8 cellular contexts compared by ENCODE assay signal in the genomic region with DNA sequence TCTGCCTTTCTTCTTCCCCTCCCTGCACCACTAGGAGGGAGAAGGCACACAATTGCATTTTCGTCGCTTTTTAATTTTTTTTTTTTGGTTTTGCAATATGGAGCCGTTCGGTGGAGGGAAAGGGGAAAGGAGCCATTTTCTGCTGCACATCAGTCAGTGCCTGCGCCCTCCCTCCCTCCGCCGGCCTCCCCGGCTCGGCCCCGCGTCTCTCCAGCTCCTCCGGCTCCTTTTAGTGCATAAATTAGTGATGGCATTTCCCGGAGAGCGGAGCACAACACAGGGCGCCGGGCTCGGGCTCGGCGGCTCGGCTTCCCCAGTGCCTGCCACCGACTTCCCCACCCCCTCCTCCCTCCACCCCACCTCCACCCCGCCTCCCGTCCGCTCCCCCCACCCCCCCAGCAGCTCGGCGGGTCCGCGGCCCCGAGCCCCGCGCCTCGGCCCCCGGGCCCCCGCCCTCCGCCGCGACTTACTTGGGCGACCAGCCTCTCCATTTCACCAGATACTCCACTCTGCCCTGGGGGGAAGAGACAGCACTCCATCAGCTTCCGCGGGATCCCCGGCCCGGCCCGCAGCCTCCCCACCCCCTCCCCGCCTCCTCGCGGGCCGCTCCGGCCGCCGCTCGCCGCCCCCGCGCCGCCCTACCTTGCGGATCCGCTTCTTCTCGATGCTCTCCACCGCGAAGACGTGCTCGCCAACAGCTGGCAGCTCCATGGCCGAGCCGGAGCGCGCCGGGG. TPM values are rescaled to one million over a fixed set of nuclear protein-coding genes. Genes with fewer than 3 reads are reported as not detected.
DNase-seq lines count a peak whose midpoint lies in the region; ATAC-seq and TF ChIP-seq lines count a peak whose summit lies in the region.

No MANE protein-coding gene starts in this region.

- H3K27me3 Mint-ChIP-seq in H9 (ENCODE audit: low read depth): peaks cover 90% of the 10 kb centered on the region
- H3K27me3 Mint-ChIP-seq in WTC11 (ENCODE audit: low read depth): peaks cover 90% of the 10 kb centered on the region

- no peak overlapping the region for H3K23ac ChIP-seq in H9 (ENCODE audit: insufficient read length, low read depth, low read length)

- H3K36me3 Mint-ChIP-seq in H9 (ENCODE audit: insufficient read depth in 1 of 3, low read depth in 3 of 3): no peaks in the 10 kb centered on the region; a peak in 1 of 7 replicates
- no peaks in the 10 kb centered on the region for H3K36me3 Mint-ChIP-seq in WTC11

- no peak overlapping the region for H2BK12ac ChIP-seq in H9 (ENCODE audit: insufficient read length, low read depth, low read length)

- no peak overlapping the region for H3K56ac ChIP-seq in H9 (ENCODE audit: insufficient read length, low read depth, low read length)

- peaks cover 67% of the 10 kb centered on the region for H3K27me3 ChIP-seq in H9 (ENCODE audit: insufficient read depth, low read length)

- H3K4me3 ChIP-seq in GM08714 (ENCODE audit: low read length) (peak overlapping the region; percentile 90), choroid plexus epithelial cell (ENCODE audit: low read depth, low read length) (peak overlapping the region; percentile 78)

- no peak overlapping the region for H2BK120ac ChIP-seq in H9 (ENCODE audit: low read depth, low read length, poor library complexity, severe bottlenecking)

- peaks cover 43% of the 10 kb centered on the region for H3K23me2 ChIP-seq in H9 (ENCODE audit: insufficient read length, low read depth, low read length, poor library complexity, severe bottlenecking)

- H3K4me1 Mint-ChIP-seq in H9 (peaks cover 29 to 47% of the 10 kb centered on the region in 2 experiments), WTC11 (peaks cover 34% of the 10 kb centered on the region)

- no peak overlapping the region for H2AK5ac ChIP-seq in H9 (ENCODE audit: insufficient read length, low read length)

- H3K4me3 Mint-ChIP-seq in H9: peak overlapping the region; percentile 66 to 85
- peak overlapping the region; percentile 72 for H3K4me3 Mint-ChIP-seq in WTC11

- no peak overlapping the region for H4K5ac ChIP-seq in H9 (ENCODE audit: insufficient read length, low read depth, low read length)

- H3K9ac ChIP-seq in H9 (ENCODE audit: extremely low read depth, insufficient read length, low read length): no peak overlapping the region

- H3T11ph ChIP-seq in H9 (ENCODE audit: low read length): no peak overlapping the region

- DNase-seq in H9 (peak; percentile 87), NAMALWA (ENCODE audit: low spot score) (peak; percentile 81), WTC11 (ENCODE audit: low spot score) (peak; percentile 76), choroid plexus epithelial cell (ENCODE audit: low read depth) (peak; percentile 69), left kidney (ENCODE audit: low read depth, low spot score) (peak; percentile 93), GF-D8 (lab: John Stamatoyannopoulos, UW) (no peak)
- DNase-seq in stimulated activated CD8-positive, alpha-beta memory T cell treated with anti-CD3 and anti-CD28 coated beads, Interleukin-12 subunit alpha, Interleukin-12 subunit beta, amount 100 ng/mL, for 4 hours (ENCODE audit: low read depth): peak; percentile 33

- no peak overlapping the region for H3K18ac ChIP-seq in H9 (ENCODE audit: insufficient read length, low read depth, low read length)

- H4K20me1 ChIP-seq in H9 (ENCODE audit: control insufficient read depth, insufficient read depth, insufficient read length): no peaks in the 10 kb centered on the region

- H4K91ac ChIP-seq in H9 (ENCODE audit: insufficient read length, low read depth, low read length): no peak overlapping the region

- H3K4me2 ChIP-seq in H9 (ENCODE audit: insufficient read depth, insufficient read length, low read length): peak overlapping the region; percentile 86

- no peaks in the 10 kb centered on the region for H3K79me1 ChIP-seq in H9 (ENCODE audit: insufficient read depth, low read depth, low read length, poor library complexity, severe bottlenecking)

- H3K9me3 ChIP-seq in H9 (ENCODE audit: control insufficient read depth, low read depth, low read length): no peaks in the 10 kb centered on the region

- no peak overlapping the region for H2BK20ac ChIP-seq in H9 (ENCODE audit: low read depth, low read length, poor library complexity, severe bottlenecking)

- no peak overlapping the region for H2BK15ac ChIP-seq in H9 (ENCODE audit: low read depth, low read length)

- H3K9me3 Mint-ChIP-seq in H9 (peaks cover 2 to 5% of the 10 kb centered on the region in 2 experiments; a peak in 2 of 5 replicates), WTC11 (no peaks in the 10 kb centered on the region)

- POLR2A ChIA-PET in WTC11 (lab: Charles Lee): interaction anchor here (0.5 to 2.6 kb wide), 16 partner anchors 10 to 1484 kb away, joined by 3 to 11 read pairs (median 3); a partner anchor contains a TSS

- CTCF ChIA-PET in WTC11 (lab: Charles Lee): interaction anchor here (0.6 to 9.0 kb wide), 33 partner anchors 9 to 261 kb away, joined by 3 to 221 read pairs (median 9); a partner anchor contains a TSS

- no peak overlapping the region for H3K14ac ChIP-seq in H9 (ENCODE audit: insufficient read depth, low read length)

- no peak overlapping the region for H3K4ac ChIP-seq in H9 (ENCODE audit: low read depth, low read length)

- no peak overlapping the region for H2BK5ac ChIP-seq in H9 (ENCODE audit: insufficient read length, low read length)

- ATAC-seq in WTC11: peak; percentile 3; the same call in 1 of the 2 replicates

- H3K27ac Mint-ChIP-seq in H9 (no peak overlapping the region), WTC11 (no peak overlapping the region; the same call in 1 of the 2 replicates)

- no peaks in the 10 kb centered on the region for H3K79me2 ChIP-seq in H9 (ENCODE audit: insufficient read depth, low read length)

- no peaks in the 10 kb centered on the region; the same call in 1 of the 2 replicates for H3K4me1 ChIP-seq in H9 (ENCODE audit: insufficient read depth, low read length)

- TF ChIP-seq CTCF in H9 (conservative IDR thresholded peaks at IDR 0.05) (no peak), WTC11 (IDR thresholded peaks at IDR 0.05) (no peak), choroid plexus epithelial cell (conservative IDR thresholded peaks at IDR 0.05; ENCODE audit: low read depth, low read length) (peak; percentile 38)

- H3K27ac ChIP-seq in H9 (ENCODE audit: insufficient read length, low read depth, low read length): no peak overlapping the region

- H2AFZ ChIP-seq in H9 (ENCODE audit: low read length): no peak overlapping the region

- WGBS in H9 (ENCODE audit: extremely low coverage, insufficient read length, low lambda C conversion rate): no CpG with 5 or more reads among the region's 67 CpGs

- no peak overlapping the region for H4K8ac ChIP-seq in H9 (replicated peaks; ENCODE audit: insufficient read length, low read depth, low read length)

TF ChIP-seq in WTC11, 78 proteins besides CTCF, POLR2A, EP300 and RAD21:
- TF ChIP-seq, protein P1, sequence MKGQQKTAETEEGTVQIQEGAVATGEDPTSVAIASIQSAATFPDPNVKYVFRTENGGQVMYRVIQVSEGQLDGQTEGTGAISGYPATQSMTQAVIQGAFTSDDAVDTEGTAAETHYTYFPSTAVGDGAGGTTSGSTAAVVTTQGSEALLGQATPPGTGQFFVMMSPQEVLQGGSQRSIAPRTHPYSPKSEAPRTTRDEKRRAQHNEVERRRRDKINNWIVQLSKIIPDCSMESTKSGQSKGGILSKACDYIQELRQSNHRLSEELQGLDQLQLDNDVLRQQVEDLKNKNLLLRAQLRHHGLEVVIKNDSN (CRISPR knock-in tag; IDR thresholded peaks at IDR 0.05): no peak
- no peak for TF ChIP-seq SP1 (CRISPR knock-in tag; conservative IDR thresholded peaks at IDR 0.05)
- TF ChIP-seq, protein P2, sequence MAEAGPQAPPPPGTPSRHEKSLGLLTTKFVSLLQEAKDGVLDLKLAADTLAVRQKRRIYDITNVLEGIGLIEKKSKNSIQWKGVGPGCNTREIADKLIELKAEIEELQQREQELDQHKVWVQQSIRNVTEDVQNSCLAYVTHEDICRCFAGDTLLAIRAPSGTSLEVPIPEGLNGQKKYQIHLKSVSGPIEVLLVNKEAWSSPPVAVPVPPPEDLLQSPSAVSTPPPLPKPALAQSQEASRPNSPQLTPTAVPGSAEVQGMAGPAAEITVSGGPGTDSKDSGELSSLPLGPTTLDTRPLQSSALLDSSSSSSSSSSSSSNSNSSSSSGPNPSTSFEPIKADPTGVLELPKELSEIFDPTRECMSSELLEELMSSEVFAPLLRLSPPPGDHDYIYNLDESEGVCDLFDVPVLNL (CRISPR knock-in tag; IDR thresholded peaks at IDR 0.05; ENCODE audit: borderline replicate concordance, low read depth): no peak

RNA-seq across cellular contexts. Expression of a gene that starts 0.5 kb away (rescaled TPM):
- total RNA-seq in H9 (2021) (5.1 and 6.2 TPM in 2 replicates), WTC11 (2021) (3.2 to 3.9 TPM (median 3.3 TPM) in 3 replicates)

RNA-seq across cellular contexts. Expression of a gene that starts 41.8 kb away (rescaled TPM):
- total RNA-seq in H9 (2021) (1.2 and 2.9 TPM in 2 replicates), WTC11 (2021) (1.8 to 2.1 TPM (median 2.0 TPM) in 3 replicates)
